Comparison of ENCODE assay signal across 13 cellular contexts in the genomic region with DNA sequence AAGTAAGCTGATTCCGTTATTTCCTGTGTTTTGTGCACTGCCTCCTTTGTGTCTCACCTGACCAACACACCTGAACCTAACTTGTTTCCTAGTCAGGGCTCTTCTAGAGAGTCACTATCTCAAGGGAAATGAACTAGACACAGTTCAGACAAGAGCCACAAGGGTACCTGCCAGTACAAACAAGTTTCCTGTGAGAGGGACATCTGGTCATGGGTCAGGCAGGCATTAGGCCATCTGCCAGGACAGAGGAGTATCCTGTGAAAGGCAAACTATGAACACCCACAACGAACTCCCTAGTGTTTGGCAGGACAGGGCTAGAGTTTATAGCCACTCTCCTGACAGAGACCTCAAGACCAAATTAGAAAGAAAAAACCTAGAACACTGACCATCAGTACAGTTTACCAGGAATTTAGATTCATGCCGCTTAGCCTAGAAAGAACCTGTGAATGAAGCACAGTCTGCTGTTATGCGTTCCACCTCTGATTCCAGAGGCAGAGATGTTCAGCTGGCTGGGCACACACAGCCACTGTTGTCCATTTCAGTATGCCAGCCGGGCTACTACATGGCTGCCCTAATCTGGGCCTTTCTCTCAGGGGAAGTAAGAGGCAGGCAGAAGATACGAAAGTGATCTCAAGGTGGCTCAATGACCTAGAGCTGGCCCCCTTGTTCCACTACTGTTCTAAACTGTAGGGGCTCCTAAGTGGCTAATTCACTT. TPM values are rescaled to one million over a fixed set of nuclear protein-coding genes. Genes with fewer than 3 reads are reported as not detected.
DNase-seq lines count a peak whose midpoint lies in the region; ATAC-seq and TF ChIP-seq lines count a peak whose summit lies in the region.
"Had no signal": no experiment of that assay in that cellular context is flagged by ENCODE, and none has a peak within 500 bp of the region (broad histone marks: within the 10 kb centered on the region; RNA-seq: fewer than 3 reads in every experiment).

No MANE protein-coding gene starts in this region.

- TF ChIP-seq CTCF in WERI-Rb-1 (IDR thresholded peaks at IDR 0.05; ENCODE audit: low read depth, low read length) (no peak), heart right ventricle (IDR thresholded peaks at IDR 0.05) (no peak), upper lobe of right lung (IDR thresholded peaks at IDR 0.05) (no peak)

- H3K27me3 ChIP-seq in WERI-Rb-1 (ENCODE audit: insufficient read depth, low read depth, severe bottlenecking), result no peaks in the 10 kb centered on the region
- no peaks in the 10 kb centered on the region for H3K27me3 ChIP-seq in heart right ventricle
- no peaks in the 10 kb centered on the region for H3K27me3 ChIP-seq in upper lobe of right lung
- H3K27me3 ChIP-seq: BE2C had no signal

- peak in 6 of 8 donors; percentile 20 to 42 (median 34) for ATAC-seq in heart right ventricle
- ATAC-seq in stimulated activated memory B cell treated with anti-CD40 and anti-IgM and Interleukin-4, amounts not matched to agents 10 μg/mL and 1 μg/mL and 100 μg/mL, for 72 hours, result peak; percentile 38
- no peak for ATAC-seq in GM19455 (IDR thresholded peaks at IDR 0.05; ENCODE audit: unreplicated experiment)
- no peak for ATAC-seq in upper lobe of right lung
- ATAC-seq: lower lobe of right lung had no signal

- peaks cover 47% of the 10 kb centered on the region for H3K4me1 Mint-ChIP-seq in activated T-cell treated with anti-CD3 and anti-CD28 coated beads, Interleukin-2, amount 50 U/mL, for 24 hours (ENCODE audit: low read depth)
- peaks cover 35% of the 10 kb centered on the region for H3K4me1 Mint-ChIP-seq in stimulated activated memory B cell treated with anti-CD40 and anti-IgM and Interleukin-4, amounts not matched to agents 10 μg/mL and 1 μg/mL and 100 μg/mL, for 72 hours

- peaks cover 100% of the 10 kb centered on the region for H3K36me3 Mint-ChIP-seq in activated T-cell treated with anti-CD3 and anti-CD28 coated beads, Interleukin-2, amount 50 U/mL, for 24 hours (ENCODE audit: low read depth)
- peaks cover 64% of the 10 kb centered on the region for H3K36me3 Mint-ChIP-seq in stimulated activated memory B cell treated with anti-CD40 and anti-IgM and Interleukin-4, amounts not matched to agents 10 μg/mL and 1 μg/mL and 100 μg/mL, for 72 hours

- no peaks in the 10 kb centered on the region for H3K9me3 ChIP-seq in WERI-Rb-1 (ENCODE audit: severe bottlenecking)
- H3K9me3 ChIP-seq in heart right ventricle, result no peaks in the 10 kb centered on the region
- no peaks in the 10 kb centered on the region for H3K9me3 ChIP-seq in upper lobe of right lung
- H3K9me3 ChIP-seq: BE2C, lower lobe of right lung had no signal

- H3K27ac Mint-ChIP-seq in activated T-cell treated with anti-CD3 and anti-CD28 coated beads, Interleukin-2, amount 50 U/mL, for 24 hours, result peak overlapping the region; percentile 93
- peak overlapping the region; percentile 67 for H3K27ac Mint-ChIP-seq in stimulated activated memory B cell treated with anti-CD40 and anti-IgM and Interleukin-4, amounts not matched to agents 10 μg/mL and 1 μg/mL and 100 μg/mL, for 72 hours

- H3K27ac ChIP-seq in WERI-Rb-1, result peak overlapping the region; percentile 11; the same call in 1 of the 2 replicates
- peak overlapping the region in 2 of 10 donors; percentile 24 to 35 for H3K27ac ChIP-seq in heart right ventricle
- H3K27ac ChIP-seq in upper lobe of right lung, result no peak overlapping the region
- H3K27ac ChIP-seq: lower lobe of right lung had no signal

- WGBS in heart right ventricle, 2 donors, result 65 to 76% methylated on average over 6 of the region's 6 CpGs

- intact Hi-C loops in heart right ventricle (cut with DNase I) (loop anchor here in 6 of 10 donors (5.0 to 10.0 kb wide), 3 partner anchors 143 to 153 kb away; no protein-coding TSS in a partner anchor), upper lobe of right lung (cut with DNase I) (no loop called here)

- peaks cover 98% of the 10 kb centered on the region for H3K36me3 ChIP-seq in WERI-Rb-1
- peaks cover 0 to 100% (median 29%) of the 10 kb centered on the region in 9 donors for H3K36me3 ChIP-seq in heart right ventricle
- H3K36me3 ChIP-seq in upper lobe of right lung, result peaks cover 99% of the 10 kb centered on the region

- peaks cover 0 to 20% (median 4%) of the 10 kb centered on the region in 9 donors for H3K4me1 ChIP-seq in heart right ventricle
- no peaks in the 10 kb centered on the region for H3K4me1 ChIP-seq in upper lobe of right lung
- H3K4me1 ChIP-seq: BE2C, lower lobe of right lung had no signal

- H3K4me3 ChIP-seq in WERI-Rb-1 (ENCODE audit: low read depth, low read length) (no peak overlapping the region), heart right ventricle (no peak overlapping the region), upper lobe of right lung (no peak overlapping the region)
- H3K4me3 ChIP-seq: lower lobe of right lung, skin epidermis had no signal

- DNase-seq in activated T-cell treated with anti-CD3 and anti-CD28 coated beads, Interleukin-2, amount 50 U/mL, for 24 hours, result no peak
- DNase-seq in activated T-cell treated with anti-CD3 and anti-CD28 coated beads for 4 hours (no peak), WERI-Rb-1 (peak; percentile 27), heart right ventricle (peak in 1 of 2 donors; percentile 20), HK-2 (ENCODE audit: unreplicated experiment) (no peak), upper lobe of right lung (no peak)
- DNase-seq: BE2C; lower lobe of right lung; NCI-H526; stimulated activated naive CD4-positive, alpha-beta T cell had no signal

- H3K4me3 Mint-ChIP-seq in activated T-cell treated with anti-CD3 and anti-CD28 coated beads, Interleukin-2, amount 50 U/mL, for 24 hours, result no peak overlapping the region
- no peak overlapping the region for H3K4me3 Mint-ChIP-seq in stimulated activated memory B cell treated with anti-CD40 and anti-IgM and Interleukin-4, amounts not matched to agents 10 μg/mL and 1 μg/mL and 100 μg/mL, for 72 hours

- H3K27me3 Mint-ChIP-seq in activated T-cell treated with anti-CD3 and anti-CD28 coated beads, Interleukin-2, amount 50 U/mL, for 24 hours, result no peaks in the 10 kb centered on the region
- H3K27me3 Mint-ChIP-seq in stimulated activated memory B cell treated with anti-CD40 and anti-IgM and Interleukin-4, amounts not matched to agents 10 μg/mL and 1 μg/mL and 100 μg/mL, for 72 hours, result no peaks in the 10 kb centered on the region

- no peaks in the 10 kb centered on the region for H3K9me3 Mint-ChIP-seq in activated T-cell treated with anti-CD3 and anti-CD28 coated beads, Interleukin-2, amount 50 U/mL, for 24 hours
- H3K9me3 Mint-ChIP-seq in stimulated activated memory B cell treated with anti-CD40 and anti-IgM and Interleukin-4, amounts not matched to agents 10 μg/mL and 1 μg/mL and 100 μg/mL, for 72 hours, result no peaks in the 10 kb centered on the region

RNA-seq across cellular contexts. Expression of a gene that starts 20.7 kb away (rescaled TPM):
- total RNA-seq in heart right ventricle (100 to 1,000 TPM in 7 of 10 donors, 10 to 100 TPM in 3; 79.5 to 136 (median 104) TPM), upper lobe of right lung (112 TPM)
- 10 to 100 TPM; 25.7 to 39.8 TPM for polyA plus RNA-seq in heart right ventricle

RNA-seq across cellular contexts. Expression of a gene that starts 39.0 kb away (rescaled TPM):
- total RNA-seq in heart right ventricle (10 to 100 TPM in 1 of 10 donors, 1 to 10 TPM in 9; 4.6 to 10.2 (median 6.0) TPM), upper lobe of right lung (16.7 TPM)
- polyA plus RNA-seq in heart right ventricle, result 1 to 10 TPM; 1.8 to 2.6 TPM

Comparison
In these comparisons a context has a peak if more than half of its experiments do, and no peak if none do; other contexts are left out.
1. ATAC-seq: peak in heart right ventricle (6 of 8) and stimulated activated memory B cell treated with anti-CD40 and anti-IgM and Interleukin-4, amounts not matched to agents 10 μg/mL and 1 μg/mL and 100 μg/mL, for 72 hours (single experiment); none in GM19455 (single experiment) and upper lobe of right lung (single experiment).